Comparison of ENCODE assay signal across 15 cellular contexts in the genomic region with DNA sequence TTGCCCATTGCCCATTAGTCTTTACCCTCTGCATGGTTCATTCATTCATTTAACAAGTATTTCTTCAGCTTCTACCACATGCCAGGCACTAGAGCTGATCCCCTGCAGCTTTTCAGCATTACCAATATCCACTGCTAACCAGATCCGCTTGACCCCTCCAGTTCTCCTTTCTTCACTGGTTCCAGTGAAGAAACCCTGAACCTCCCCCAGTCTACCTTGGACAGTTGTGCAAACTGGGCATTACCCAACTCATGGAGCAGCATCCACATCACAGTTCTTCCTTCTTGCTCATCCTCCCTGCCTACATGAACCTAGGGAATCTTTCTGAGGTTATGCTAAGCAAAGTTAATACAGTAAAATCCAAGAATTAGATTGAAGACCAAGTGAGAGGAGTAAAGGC.
DNase-seq lines count a peak whose midpoint lies in the region; ATAC-seq and TF ChIP-seq lines count a peak whose summit lies in the region.
"Had no signal": no experiment of that assay in that cellular context is flagged by ENCODE, and none has a peak within 500 bp of the region (broad histone marks: within the 10 kb centered on the region; RNA-seq: fewer than 3 reads in every experiment).

No MANE protein-coding gene starts in this region.

- peak; percentile 57 for DNase-seq in CD1c-positive myeloid dendritic cell (ENCODE audit: extremely low spot score)
- DNase-seq in HL-60 (ENCODE audit: low read depth in 1 of 2, low spot score in 1 of 2): peak; percentile 10 to 45
- no peak for DNase-seq in T-cell
- no peak for DNase-seq in neural crest cell (ENCODE audit: low read depth, low spot score)
- no peak for DNase-seq in germinal center (ENCODE audit: low spot score)
- DNase-seq in cerebellar cortex (ENCODE audit: low spot score): no peak
- DNase-seq: CD4-positive, alpha-beta T cell; H9; MG63; NCI-H1417; NCI-H1930; NCI-H69; PC-3 had no signal

- no peaks in the 10 kb centered on the region for H3K36me3 Mint-ChIP-seq in T-cell
- no peaks in the 10 kb centered on the region for H3K36me3 Mint-ChIP-seq in neural crest cell (ENCODE audit: low read depth)

- H3K4me1 Mint-ChIP-seq in T-cell (peaks cover 16 to 28% (median 24%) of the 10 kb centered on the region in 3 donors), neural crest cell (peaks cover 16% of the 10 kb centered on the region)

- H3K27ac ChIP-seq in HL-60 (replicated peaks): no peak overlapping the region
- H3K27ac ChIP-seq: RWPE1 had no signal

- CTCF ChIA-PET in T-cell (lab: Charles Lee): no interaction called here

- POLR2A ChIA-PET in T-cell (lab: Charles Lee): no interaction called here

- peaks cover 9 to 12% of the 10 kb centered on the region in 2 donors for H3K27me3 Mint-ChIP-seq in T-cell
- no peaks in the 10 kb centered on the region for H3K27me3 Mint-ChIP-seq in neural crest cell (ENCODE audit: low read depth)

- TF ChIP-seq CTCF in HL-60 (IDR thresholded peaks at IDR 0.05; ENCODE audit: insufficient read depth, low read length) (no peak), neural crest cell (conservative IDR thresholded peaks at IDR 0.05) (no peak)

- H3K27me3 ChIP-seq in HL-60 (ENCODE audit: insufficient read depth, poor library complexity, severe bottlenecking): no peaks in the 10 kb centered on the region
- H3K27me3 ChIP-seq: MG63 had no signal

- H3K9me3 Mint-ChIP-seq in T-cell (no peaks in the 10 kb centered on the region), neural crest cell (peaks cover 10% of the 10 kb centered on the region)
- H3K9me3 Mint-ChIP-seq: CD4-positive, alpha-beta T cell; H9 had no signal

- H3K27ac Mint-ChIP-seq in T-cell: peak overlapping the region; percentile 1 to 40
- H3K27ac Mint-ChIP-seq in neural crest cell (ENCODE audit: unreplicated experiment): peak overlapping the region; percentile 58
- H3K27ac Mint-ChIP-seq: CD4-positive, alpha-beta T cell; H9 had no signal

- no peak overlapping the region for H3K4me3 Mint-ChIP-seq in T-cell
- H3K4me3 Mint-ChIP-seq in neural crest cell: no peak overlapping the region
- H3K4me3 Mint-ChIP-seq: CD4-positive, alpha-beta T cell; H9 had no signal

- no peak overlapping the region for H3K4me3 ChIP-seq in HL-60 (replicated peaks; ENCODE audit: insufficient read depth, low read length)
- H3K4me3 ChIP-seq: MG63 had no signal

- no peak for ATAC-seq in T-cell (replicated peaks in 1 of 4)
- ATAC-seq in activated CD4-positive, CD25-positive, alpha-beta regulatory T cell treated with anti-CD3 and anti-CD28 coated beads, Interleukin-2, amount 50 U/mL, for 24 hours: no peak
- ATAC-seq: PC-3 had no signal

Comparison
In these comparisons a context has a peak if more than half of its experiments do, and no peak if none do; other contexts are left out.
1. DNase-seq: peak in CD1c-positive myeloid dendritic cell (single experiment) and HL-60 (2 of 2); none in T-cell (0 of 34), neural crest cell (single experiment), germinal center (single experiment) and cerebellar cortex (single experiment).